Comparison of ENCODE assay signal across 16 cellular contexts in genomic region chr11:20501252-20501651, GRCh38.
DNase-seq lines count a peak whose midpoint lies in the region; ATAC-seq and TF ChIP-seq lines count a peak whose summit lies in the region.
"Had no signal": no experiment of that assay in that cellular context is flagged by ENCODE, and none has a peak within 500 bp of the region (broad histone marks: within the 10 kb centered on the region; RNA-seq: fewer than 3 reads in every experiment).

No MANE protein-coding gene starts in this region.

- intact Hi-C loops in right lobe of liver (cut with DNase I), result no loop called here

- H3K36me3 ChIP-seq in right lobe of liver, result no peaks in the 10 kb centered on the region
- H3K36me3 ChIP-seq in tibial nerve, result peaks cover 0 to 21% (median 0%) of the 10 kb centered on the region in 3 donors
- H3K36me3 ChIP-seq: neural progenitor cell, SJSA1 had no signal

- H3K4me1 ChIP-seq in right lobe of liver (peaks cover 0 to 11% (median 3%) of the 10 kb centered on the region in 4 donors), tibial nerve (no peaks in the 10 kb centered on the region)
- H3K4me1 ChIP-seq: SJSA1 had no signal

- TF ChIP-seq CTCF in right lobe of liver (IDR thresholded peaks at IDR 0.05) (no peak), tibial nerve (IDR thresholded peaks at IDR 0.05) (no peak)

- H3K4me3 ChIP-seq in right lobe of liver (peak overlapping the region in 2 of 3 donors; percentile 20 to 32), tibial nerve (no peak overlapping the region)
- H3K4me3 ChIP-seq: lung, neural progenitor cell, SJSA1 had no signal

- DNase-seq in DMS53 (lab: John Stamatoyannopoulos, UW) (peak; percentile 19), DMS53 treated with DMSO at 0.1 percent for 48 hours (lab: John Stamatoyannopoulos, UW; ENCODE audit: unreplicated experiment) (no peak), right lobe of liver (no peak), occipital lobe (lab: John Stamatoyannopoulos, UW) (no peak), tibial nerve (ENCODE audit: low spot score in 2 of 2) (no peak)
- DNase-seq: activated naive CD4-positive, alpha-beta T cell treated with anti-CD3 and anti-CD28 coated beads for 36 hours; CD8-positive, alpha-beta memory T cell; GDM1; NCI-H2171 had no signal

- H3K27me3 ChIP-seq in right lobe of liver, result no peaks in the 10 kb centered on the region
- no peaks in the 10 kb centered on the region for H3K27me3 ChIP-seq in tibial nerve
- H3K27me3 ChIP-seq: neural progenitor cell, SJSA1 had no signal

- ATAC-seq in GM21619 (IDR thresholded peaks at IDR 0.05; ENCODE audit: unreplicated experiment) (peak; percentile 88), HG03342 (IDR thresholded peaks at IDR 0.05; ENCODE audit: unreplicated experiment) (peak; percentile 61), right lobe of liver (peak; percentile 87 to 98 (median 91)), GM19328 (IDR thresholded peaks at IDR 0.05; ENCODE audit: unreplicated experiment) (no peak)

- peak overlapping the region; percentile 52 to 71 (median 68) for H3K27ac ChIP-seq in right lobe of liver
- no peak overlapping the region for H3K27ac ChIP-seq in tibial nerve
- H3K27ac ChIP-seq: 22Rv1, neural progenitor cell, SJSA1 had no signal

- no peak for TF ChIP-seq POLR2A in right lobe of liver (IDR thresholded peaks at IDR 0.05)
- no peak for TF ChIP-seq POLR2A in tibial nerve (IDR thresholded peaks at IDR 0.05)

- H3K9me3 ChIP-seq in right lobe of liver, result no peaks in the 10 kb centered on the region
- H3K9me3 ChIP-seq in tibial nerve, result no peaks in the 10 kb centered on the region
- H3K9me3 ChIP-seq: SJSA1 had no signal

- no peak for TF ChIP-seq EP300 in tibial nerve (IDR thresholded peaks at IDR 0.05)

Comparison
In these comparisons a context has a peak if more than half of its experiments do, and no peak if none do; other contexts are left out.
1. H3K27ac ChIP-seq: peak in right lobe of liver (3 of 3); none in tibial nerve (0 of 4).
2. H3K4me3 ChIP-seq: peak in right lobe of liver (2 of 3); none in tibial nerve (0 of 4).